33 cellular contexts compared by ENCODE assay signal in genomic region chr11:38159038-38159437, GRCh38.
"Had no signal": no experiment of that assay in that cellular context is flagged by ENCODE, and none has a peak within 500 bp of the region (broad histone marks: within the 10 kb centered on the region; RNA-seq: fewer than 3 reads in every experiment).

No MANE protein-coding gene starts in this region.

- DNase-seq: activated effector memory CD4-positive, alpha-beta T cell treated with anti-CD3 and anti-CD28 coated beads, Interleukin-2, amount 50 U/mL, for 16 hours; activated effector memory CD4-positive, alpha-beta T cell treated with Interleukin-2 at 50 U/mL for 16 hours; activated gamma-delta T cell; activated gamma-delta T cell treated with Interleukin-2 at 50 U/mL for 16 hours; activated naive CD4-positive, alpha-beta T cell; activated naive CD4-positive, alpha-beta T cell treated with anti-CD3 and anti-CD28 coated beads for 36 hours; activated naive CD4-positive, alpha-beta T cell treated with anti-CD3 and anti-CD28 coated beads, Interleukin-2, amount 10 ng/mL, durations not matched to agents 7 days and 5 days; activated naive CD4-positive, alpha-beta T cell treated with anti-CD3 and anti-CD28 coated beads, Interleukin-2, amount 50 U/mL, for 16 hours; activated naive CD4-positive, alpha-beta T cell treated with Interleukin-2 at 50 U/mL for 16 hours; activated naive CD8-positive, alpha-beta T cell treated with anti-CD3 and anti-CD28 coated beads for 36 hours; activated naive CD8-positive, alpha-beta T cell treated with anti-CD3 and anti-CD28 coated beads, Interleukin-2, amount 10 ng/mL, durations not matched to agents 7 days and 5 days; activated naive CD8-positive, alpha-beta T cell treated with anti-CD3 and anti-CD28 coated beads, Interleukin-2, amount 50 U/mL, for 24 hours; activated T-cell treated with anti-CD3 and anti-CD28 coated beads, Interleukin-2, amount 50 U/mL, for 1 hour; activated T-cell treated with anti-CD3 and anti-CD28 coated beads, Interleukin-2, amount 50 U/mL, for 24 hours; activated T-cell treated with anti-CD3 and anti-CD28 coated beads, Interleukin-2, amount 50 U/mL, for 4 hours; activated T-cell treated with anti-CD3 and anti-CD28 coated beads, Interleukin-2, amount 50 U/mL, for 48 hours; activated T-cell treated with anti-CD3 and anti-CD28 coated beads, Interleukin-2, amount 50 U/mL, for 72 hours; adrenal gland; amniotic stem cell; amygdala; anterior cingulate cortex; aorta; brain microvascular endothelial cell; caudate nucleus; central memory CD4-positive, alpha-beta T cell; cerebellar nuclear complex had no signal

- H3K4me1 ChIP-seq: adrenal gland, ascending aorta, breast epithelium had no signal

- FAIRE-seq: astrocyte, bronchial epithelial cell had no signal

- H3K27ac ChIP-seq: adrenal gland, ascending aorta, brain microvascular endothelial cell, breast epithelium, cardiac muscle cell had no signal

- H3K4me3 ChIP-seq: adrenal gland, ascending aorta, breast epithelium, cardiac muscle cell had no signal

- H3K9me3 ChIP-seq: adrenal gland, ascending aorta, breast epithelium had no signal

- H3K36me3 ChIP-seq: adrenal gland, ascending aorta, brain microvascular endothelial cell, breast epithelium, cardiac muscle cell had no signal

- ATAC-seq: activated naive CD4-positive, alpha-beta T cell treated with anti-CD3 and anti-CD28 coated beads, Interleukin-2, amount 50 U/mL, for 72 hours; activated naive CD8-positive, alpha-beta T cell treated with anti-CD3 and anti-CD28 coated beads, Interleukin-2, amount 50 U/mL, for 24 hours; activated T-cell treated with anti-CD3 and anti-CD28 coated beads, Interleukin-2, amount 50 U/mL, for 4 hours; activated T-cell treated with anti-CD3 and anti-CD28 coated beads, Interleukin-2, amount 50 U/mL, for 72 hours; activated T-helper 17 cell treated with anti-CD3 and anti-CD28 coated beads, Interleukin-2, amount 50 U/mL, for 72 hours had no signal

- H3K27me3 ChIP-seq: adrenal gland, ascending aorta, brain microvascular endothelial cell, breast epithelium, cardiac muscle cell had no signal
